17 cellular contexts compared by ENCODE assay signal in genomic region chr17:69227536-69227935, GRCh38. TPM values are rescaled to one million over a fixed set of nuclear protein-coding genes. Genes with fewer than 3 reads are reported as not detected.
A peak's percentile ranks its signal among the peaks of the same experiment; 100 is the strongest.
DNase-seq lines count a peak whose midpoint lies in the region; ATAC-seq, FAIRE-seq and TF ChIP-seq lines count a peak whose summit lies in the region.
"Had no signal": no experiment of that assay in that cellular context is flagged by ENCODE, and none has a peak within 500 bp of the region (broad histone marks: within the 10 kb centered on the region; RNA-seq: fewer than 3 reads in every experiment).

No MANE protein-coding gene starts in this region.

- intact Hi-C loops in GM12878 (cut with micrococcal nuclease; ENCODE audit: unreplicated experiment): no loop called here
- intact Hi-C loops in ovary (cut with DNase I): no loop called here

- no peak for TF ChIP-seq POLR2A in GM12878 (IDR thresholded peaks at IDR 0.05; ENCODE audit: low read depth, low read length)
- no peak for TF ChIP-seq POLR2A in ovary (IDR thresholded peaks at IDR 0.05)

- 59% methylated on average over 2 of the region's 2 CpGs for WGBS in GM12878 (ENCODE audit: insufficient coverage, insufficient replicate concordance, low lambda C conversion rate, missing lambda C conversion rate)
- 12 to 26% (median 13%) methylated on average over 2 of the region's 2 CpGs for WGBS in ovary, 3 donors

- POLR2A ChIA-PET in GM12878 (lab: Charles Lee): interaction anchor here (0.5 to 1.4 kb wide), 3 partner anchors 100 to 1983 kb away, joined by 3 read pairs; partner anchors contain the start of gene HELZ

- BruUV-seq in GM12878 (replicated peaks; lab: Mats Ljungman, UMichigan): no TSS peak

- no peaks in the 10 kb centered on the region for H4K20me1 ChIP-seq in BLaER1 treated with 17β-estradiol and CSF1 and Interleukin-3, amounts not matched to agents 10 nM and 100 nM
- no peaks in the 10 kb centered on the region for H4K20me1 ChIP-seq in GM12878 (ENCODE audit: control insufficient read depth, insufficient read depth)

- RAD21 ChIA-PET in GM12878 (lab: Charles Lee; ENCODE audit: unreplicated experiment): interaction anchor here (0.7 to 1.9 kb wide), 6 partner anchors 10 to 433 kb away, joined by 3 to 5 read pairs (median 4); no protein-coding TSS in a partner anchor

- SMC1A ChIA-PET in GM12878 (lab: Charles Lee; ENCODE audit: uncharacterized antibody, unreplicated experiment): interaction anchor here (1.0 to 3.4 kb wide), 7 partner anchors 11 to 448 kb away, joined by 3 to 14 read pairs (median 4); no protein-coding TSS in a partner anchor

- H2AFZ ChIP-seq in GM12878 (ENCODE audit: control insufficient read depth, low read depth, low read length): no peak overlapping the region

- peak; percentile 88 for DNase-seq in KBM-7
- no peak for DNase-seq in GM12878 (ENCODE audit: low read depth, low spot score)
- DNase-seq in ovary: no peak
- no peak for DNase-seq in activated naive CD4-positive, alpha-beta T cell (lab: John Stamatoyannopoulos, UW)
- DNase-seq in A172 (ENCODE audit: low spot score): no peak
- no peak for DNase-seq in mucosa of gallbladder (ENCODE audit: low spot score)
- DNase-seq: activated CD4-positive, alpha-beta memory T cell treated with anti-CD3 and anti-CD28 coated beads, Interleukin-2, amount 10 ng/mL, durations not matched to agents 7 days and 5 days; activated T-cell treated with anti-CD3 and anti-CD28 coated beads, Interleukin-2, amount 50 U/mL, for 24 hours; brain microvascular endothelial cell; Caco-2; NCI-H146; NCI-H774; retina had no signal

- peak; percentile 54 for FAIRE-seq in GM12878 (lab: Jason Lieb, UNC)

- H3K4me2 ChIP-seq in BLaER1 treated with 17β-estradiol and CSF1 and Interleukin-3, amounts not matched to agents 10 nM and 100 nM: peak overlapping the region; percentile 7 to 76 (median 41); a peak in 16 of 22 replicates
- 0 out of 2 replicates have a peak overlapping the region, but pooled peaks have one; percentile 17 for H3K4me2 ChIP-seq in GM12878 (ENCODE audit: control insufficient read depth, insufficient read depth)
- H3K4me2 ChIP-seq: KMS-11 had no signal

- peaks cover 9 to 56% (median 21%) of the 10 kb centered on the region in 10 experiments; a peak in 17 of 20 replicates for H3K4me1 ChIP-seq in BLaER1 treated with 17β-estradiol and CSF1 and Interleukin-3, amounts not matched to agents 10 nM and 100 nM
- H3K4me1 ChIP-seq in GM12878 (ENCODE audit: control insufficient read depth, insufficient read depth, low read length) (peaks cover 8% of the 10 kb centered on the region), ovary (ENCODE audit: insufficient read depth) (peaks cover 2% of the 10 kb centered on the region)

- in situ Hi-C loops in KBM-7 (cut with MboI; ENCODE audit: low pct_unique_long_range_greater_than_20kb, low sequenced_read_pairs) (loop anchor here (25.0 kb wide), 1 partner anchor 165 kb away; the partner anchor contains the start of gene ABCA9), GM12878 (cut with MboI) (no loop called here)

- TF ChIP-seq EP300 in GM12878 (IDR thresholded peaks at IDR 0.05; ENCODE audit: borderline replicate concordance in 1 of 2, control insufficient read depth in 1 of 2, low read depth in 2 of 2, low read length in 2 of 2) (no peak), ovary (IDR thresholded peaks at IDR 0.05) (no peak)

- ATAC-seq in GM12878 (peak; percentile 37; the same call in 1 of the 3 replicates), HG03280 (IDR thresholded peaks at IDR 0.05; ENCODE audit: unreplicated experiment) (no peak)

- H3K36me3 ChIP-seq in BLaER1 treated with 17β-estradiol and CSF1 and Interleukin-3, amounts not matched to agents 10 nM and 100 nM: peaks cover 0 to 5% (median 0%) of the 10 kb centered on the region in 11 experiments; a peak in 1 of 22 replicates
- H3K36me3 ChIP-seq in GM12878 (ENCODE audit: control insufficient read depth in 2 of 2, insufficient read depth in 2 of 2, low read length in 1 of 2) (no peaks in the 10 kb centered on the region), ovary (no peaks in the 10 kb centered on the region)
- H3K36me3 ChIP-seq: brain microvascular endothelial cell had no signal

- no peak for TF ChIP-seq RAD21 in GM12878 (IDR thresholded peaks at IDR 0.05; ENCODE audit: insufficient read depth, low read depth, low read length)

- H3K9ac ChIP-seq in BLaER1 treated with 17β-estradiol and CSF1 and Interleukin-3, amounts not matched to agents 10 nM and 100 nM: peak overlapping the region in 4 of 11 experiments; percentile 4 to 72 (median 62); a peak in 8 of 22 replicates
- no peak overlapping the region for H3K9ac ChIP-seq in GM12878 (ENCODE audit: control insufficient read depth, insufficient read depth, low read length)
- H3K9ac ChIP-seq: KMS-11 had no signal

- peak overlapping the region in 1 of 10 experiments; percentile 5; a peak in 1 of 20 replicates for H3K4me3 ChIP-seq in BLaER1 treated with 17β-estradiol and CSF1 and Interleukin-3, amounts not matched to agents 10 nM and 100 nM
- H3K4me3 ChIP-seq in GM12878: no peak overlapping the region
- H3K4me3 ChIP-seq in ovary: peak overlapping the region; percentile 31

- peak overlapping the region in 6 of 11 experiments; percentile 3 to 80 (median 62); a peak in 9 of 22 replicates for H3K27ac ChIP-seq in BLaER1 treated with 17β-estradiol and CSF1 and Interleukin-3, amounts not matched to agents 10 nM and 100 nM
- H3K27ac ChIP-seq in GM12878 (ENCODE audit: control insufficient read depth, insufficient read depth) (no peak overlapping the region), ovary (peak overlapping the region in 1 of 2 donors; percentile 70)
- H3K27ac ChIP-seq: brain microvascular endothelial cell, KMS-11, RWPE1 had no signal

- no peak for TF ChIP-seq CTCF in GM12878 (IDR thresholded peaks at IDR 0.05 in 2 of 3, conservative IDR thresholded peaks at IDR 0.05 in 1 of 3; ENCODE audit: control insufficient read depth in 2 of 3, extremely low read depth in 1 of 3, insufficient read depth in 1 of 3, low read depth in 3 of 3, low read length in 3 of 3)
- TF ChIP-seq CTCF in ovary (IDR thresholded peaks at IDR 0.05): no peak

- H3K79me2 ChIP-seq in GM12878 (ENCODE audit: control insufficient read depth, insufficient read depth, low read length): no peaks in the 10 kb centered on the region

- H3K27me3 ChIP-seq in BLaER1 treated with 17β-estradiol and CSF1 and Interleukin-3, amounts not matched to agents 10 nM and 100 nM: no peaks in the 10 kb centered on the region
- no peaks in the 10 kb centered on the region for H3K27me3 ChIP-seq in GM12878 (replicated peaks in 1 of 2; ENCODE audit: control insufficient read depth in 2 of 2, insufficient read depth in 2 of 2, low read length in 1 of 2)
- no peaks in the 10 kb centered on the region for H3K27me3 ChIP-seq in ovary
- H3K27me3 ChIP-seq: brain microvascular endothelial cell had no signal

- CTCF ChIA-PET in GM12878 (lab: Yijun Ruan, JAX): interaction anchor here (0.6 to 2.0 kb wide), 5 partner anchors 20 to 1173 kb away, joined by 3 to 9 read pairs (median 4); no protein-coding TSS in a partner anchor

- H3K9me3 ChIP-seq in BLaER1 treated with 17β-estradiol and CSF1 and Interleukin-3, amounts not matched to agents 10 nM and 100 nM (replicated peaks in 1 of 11): peaks cover under 1 to 32% (median 2%) of the 10 kb centered on the region in 11 experiments
- H3K9me3 ChIP-seq in GM12878 (replicated peaks; ENCODE audit: control insufficient read depth, insufficient read depth, low read length) (no peaks in the 10 kb centered on the region), ovary (peaks cover 0 to 2% of the 10 kb centered on the region in 2 donors)
- H3K9me3 ChIP-seq: Caco-2 had no signal

TF ChIP-seq in GM12878, 131 proteins besides CTCF, POLR2A, EP300 and RAD21 (continues in another document):
- TF ChIP-seq CREM (IDR thresholded peaks at IDR 0.05; ENCODE audit: low read depth): no peak
- peak; percentile 70 for TF ChIP-seq RUNX3 (IDR thresholded peaks at IDR 0.05; ENCODE audit: low read length)
- peak; percentile 18 for TF ChIP-seq PBX3 (IDR thresholded peaks at IDR 0.05; ENCODE audit: insufficient replicate concordance, low read depth, low read length)

RNA-seq across cellular contexts. Expression of gene ABCA10, which starts 1.1 kb away (rescaled TPM):
- 23.0 and 23.8 TPM in 2 replicates for total RNA-seq in GM12878 (2013; cell fraction: nucleolus; rRNA removed)
- total RNA-seq in GM12878 (2014; rRNA removed) (0.85 and 2.7 TPM in 2 replicates), GM12878 (2014; rRNA removed; fragmentation: Illumina TruSeq; extraction: Trizol) (1.4 and 1.6 TPM in 2 replicates), GM12878 (2021) (0.82 and 1.2 TPM in 2 replicates), ovary (10 to 100 TPM; 18.8 to 65.7 (median 31.1) TPM), mucosa of gallbladder (8.7 TPM)
- polyA plus RNA-seq in GM12878 (2011; ENCODE audit: low read depth): 0.68 TPM
- polyA plus RNA-seq in GM12878 (2011; rRNA removed) (3.0 and 4.5 TPM in 2 replicates), GM12878 (2014; fragmentation: Illumina TruSeq; extraction: Trizol) (1.2 and 1.3 TPM in 2 replicates), GM12878 (2014; fragmentation: Nextera tagmentation; extraction: Ambion mirVana) (under 1 TPM; 0.50 to 0.77 TPM), GM12878 (2014; rRNA removed) (0.98 and 1.2 TPM in 2 replicates), GM12878 (2016; fragmentation: Nextera tagmentation; extraction: Ambion mirVana) (under 1 TPM; 0.33 to 0.66 TPM), ovary (10 to 100 TPM; 34.3 to 34.7 TPM)
- polyA plus RNA-seq in GM12878 (2011; cell fraction: cytosol; rRNA removed): 0.57 and 0.63 TPM in 2 replicates
- polyA plus RNA-seq in GM12878 (2011; cell fraction: nucleus; rRNA removed): 6.4 and 7.8 TPM in 2 replicates
- polyA plus RNA-seq in GM12878 (2012): 1.3 and 2.0 TPM in 2 replicates
- polyA minus RNA-seq in GM12878 (2011; rRNA and poly(A)+ RNA removed): 2.8 and 3.6 TPM in 2 replicates
- 0.31 TPM in 1 of 2 replicates, not detected in the other for polyA minus RNA-seq in GM12878 (2011; cell fraction: cytosol; rRNA and poly(A)+ RNA removed)
- polyA minus RNA-seq in GM12878 (2011; cell fraction: nucleus; rRNA and poly(A)+ RNA removed): 5.9 and 7.1 TPM in 2 replicates
- 0.19 and 1.00 TPM in 2 replicates for total RNA-seq in A172 (2014; rRNA removed; shearing (Covaris generic))
- total RNA-seq: Caco-2 had no signal
